Comparison of ENCODE assay signal across 34 cellular contexts in genomic region chrY:8804317-8804716, GRCh38.
"Had no signal": no experiment of that assay in that cellular context is flagged by ENCODE, and none has a peak within 500 bp of the region (broad histone marks: within the 10 kb centered on the region; RNA-seq: fewer than 3 reads in every experiment).

No MANE protein-coding gene starts in this region.

- ATAC-seq: activated CD4-positive, alpha-beta T cell treated with anti-CD3 and anti-CD28 coated beads for 36 hours; activated CD8-positive, alpha-beta memory T cell treated with anti-CD3 and anti-CD28 coated beads, Interleukin-2, amount 10 ng/mL, durations not matched to agents 7 days and 5 days; activated CD8-positive, alpha-beta T cell treated with anti-CD3 and anti-CD28 coated beads, Interleukin-2, amount 10 ng/mL, durations not matched to agents 7 days and 5 days; activated naive CD8-positive, alpha-beta T cell treated with anti-CD3 and anti-CD28 coated beads, Interleukin-2, amount 50 U/mL, for 24 hours; body of pancreas; heart left ventricle; T-helper 17 cell had no signal

- H3K4me3 Mint-ChIP-seq: activated CD4-positive, alpha-beta memory T cell treated with anti-CD3 and anti-CD28 coated beads for 36 hours; activated CD4-positive, alpha-beta T cell treated with anti-CD3 and anti-CD28 coated beads for 36 hours; activated CD4-positive, alpha-beta T cell treated with anti-CD3 and anti-CD28 coated beads, Interleukin-2, amount 10 ng/mL, durations not matched to agents 24 days and 14 days; activated CD8-positive, alpha-beta memory T cell treated with anti-CD3 and anti-CD28 coated beads, Interleukin-2, amount 10 ng/mL, durations not matched to agents 7 days and 5 days; activated CD8-positive, alpha-beta T cell treated with anti-CD3 and anti-CD28 coated beads, Interleukin-2, amount 10 ng/mL, durations not matched to agents 7 days and 5 days; activated naive CD4-positive, alpha-beta T cell treated with anti-CD3 and anti-CD28 coated beads for 36 hours; activated naive CD4-positive, alpha-beta T cell treated with anti-CD3 and anti-CD28 coated beads, Interleukin-2, amount 50 U/mL, for 24 hours; activated naive CD8-positive, alpha-beta T cell treated with anti-CD3 and anti-CD28 coated beads for 36 hours; activated naive CD8-positive, alpha-beta T cell treated with anti-CD3 and anti-CD28 coated beads, Interleukin-2, amount 50 U/mL, for 24 hours; activated T-helper 1 cell treated with anti-CD3 and anti-CD28 coated beads, Interleukin-12 subunit alpha, Interleukin-12 subunit beta, Interleukin-2, Interleukin-4 antibody, amounts not matched to agents 30 ng/mL and 10 ng/mL and 1 ng/mL, durations not matched to agents 14 hours and 24 hours and 36 hours; T-helper 17 cell; T-helper 2 cell treated with Interferon-gamma antibody and Interleukin-4, amounts not matched to agents 5 μg/mL and 100 μg/mL, for 36 hours had no signal

- H3K27me3 Mint-ChIP-seq: activated CD4-positive, alpha-beta memory T cell treated with anti-CD3 and anti-CD28 coated beads for 36 hours; activated CD4-positive, alpha-beta T cell treated with anti-CD3 and anti-CD28 coated beads for 36 hours; activated CD4-positive, alpha-beta T cell treated with anti-CD3 and anti-CD28 coated beads, Interleukin-2, amount 10 ng/mL, durations not matched to agents 24 days and 14 days; activated CD8-positive, alpha-beta memory T cell treated with anti-CD3 and anti-CD28 coated beads, Interleukin-2, amount 10 ng/mL, durations not matched to agents 7 days and 5 days; activated naive CD8-positive, alpha-beta T cell treated with anti-CD3 and anti-CD28 coated beads for 36 hours; activated naive CD8-positive, alpha-beta T cell treated with anti-CD3 and anti-CD28 coated beads, Interleukin-2, amount 50 U/mL, for 24 hours; T-helper 17 cell had no signal

- H3K9me3 Mint-ChIP-seq: activated CD4-positive, alpha-beta memory T cell treated with anti-CD3 and anti-CD28 coated beads for 36 hours; activated CD4-positive, alpha-beta T cell treated with anti-CD3 and anti-CD28 coated beads, Interleukin-2, amount 10 ng/mL, durations not matched to agents 24 days and 14 days; activated naive CD4-positive, alpha-beta T cell treated with anti-CD3 and anti-CD28 coated beads for 36 hours; activated naive CD4-positive, alpha-beta T cell treated with anti-CD3 and anti-CD28 coated beads, Interleukin-2, amount 50 U/mL, for 24 hours; activated naive CD8-positive, alpha-beta T cell treated with anti-CD3 and anti-CD28 coated beads for 36 hours; activated naive CD8-positive, alpha-beta T cell treated with anti-CD3 and anti-CD28 coated beads, Interleukin-2, amount 50 U/mL, for 24 hours; activated T-helper 1 cell treated with anti-CD3 and anti-CD28 coated beads, Interleukin-12 subunit alpha, Interleukin-12 subunit beta, Interleukin-2, Interleukin-4 antibody, amounts not matched to agents 30 ng/mL and 10 ng/mL and 1 ng/mL, durations not matched to agents 14 hours and 24 hours and 36 hours; activated T-helper 2 cell treated with anti-CD3 and anti-CD28 coated beads, Interferon-gamma antibody, Interleukin-2, Interleukin-4, amounts not matched to agents 10 μg/mL and 5 μg/mL and 100 μg/mL, durations not matched to agents 14 hours and 24 hours and 36 hours; T-helper 2 cell treated with Interferon-gamma antibody and Interleukin-4, amounts not matched to agents 5 μg/mL and 100 μg/mL, for 36 hours had no signal

- H3K4me1 ChIP-seq: adrenal gland, body of pancreas, colonic mucosa, heart left ventricle had no signal

- H3K4me3 ChIP-seq: adrenal gland, body of pancreas, colonic mucosa, esophagus squamous epithelium, heart left ventricle had no signal

- H3K27ac ChIP-seq: adrenal gland, body of pancreas, colonic mucosa, epithelial cell of prostate, esophagus squamous epithelium, heart left ventricle, WERI-Rb-1 had no signal

- H3K27me3 ChIP-seq: adrenal gland, body of pancreas, colonic mucosa, esophagus squamous epithelium, heart left ventricle had no signal

- H3K36me3 ChIP-seq: adrenal gland, colonic mucosa, esophagus squamous epithelium, heart left ventricle, WERI-Rb-1 had no signal

- H3K27ac Mint-ChIP-seq: activated CD4-positive, alpha-beta memory T cell treated with anti-CD3 and anti-CD28 coated beads for 36 hours; activated CD4-positive, alpha-beta T cell treated with anti-CD3 and anti-CD28 coated beads for 36 hours; activated CD4-positive, alpha-beta T cell treated with anti-CD3 and anti-CD28 coated beads, Interleukin-2, amount 10 ng/mL, durations not matched to agents 24 days and 14 days; activated CD8-positive, alpha-beta memory T cell treated with anti-CD3 and anti-CD28 coated beads, Interleukin-2, amount 10 ng/mL, durations not matched to agents 7 days and 5 days; activated CD8-positive, alpha-beta T cell treated with anti-CD3 and anti-CD28 coated beads, Interleukin-2, amount 10 ng/mL, durations not matched to agents 7 days and 5 days; activated naive CD4-positive, alpha-beta T cell treated with anti-CD3 and anti-CD28 coated beads for 36 hours; activated naive CD4-positive, alpha-beta T cell treated with anti-CD3 and anti-CD28 coated beads, Interleukin-2, amount 50 U/mL, for 24 hours; activated naive CD8-positive, alpha-beta T cell treated with anti-CD3 and anti-CD28 coated beads for 36 hours; activated naive CD8-positive, alpha-beta T cell treated with anti-CD3 and anti-CD28 coated beads, Interleukin-2, amount 50 U/mL, for 24 hours; activated T-helper 1 cell treated with anti-CD3 and anti-CD28 coated beads, Interleukin-12 subunit alpha, Interleukin-12 subunit beta, Interleukin-2, Interleukin-4 antibody, amounts not matched to agents 30 ng/mL and 10 ng/mL and 1 ng/mL, durations not matched to agents 14 hours and 24 hours and 36 hours; activated T-helper 2 cell treated with anti-CD3 and anti-CD28 coated beads, Interferon-gamma antibody, Interleukin-2, Interleukin-4, amounts not matched to agents 10 μg/mL and 5 μg/mL and 100 μg/mL, durations not matched to agents 14 hours and 24 hours and 36 hours; T-helper 17 cell; T-helper 2 cell treated with Interferon-gamma antibody and Interleukin-4, amounts not matched to agents 5 μg/mL and 100 μg/mL, for 36 hours had no signal

- H3K9me3 ChIP-seq: adrenal gland, body of pancreas, colonic mucosa, esophagus squamous epithelium, heart left ventricle had no signal

- H3K4me1 Mint-ChIP-seq: activated CD4-positive, alpha-beta T cell treated with anti-CD3 and anti-CD28 coated beads for 36 hours; activated CD4-positive, alpha-beta T cell treated with anti-CD3 and anti-CD28 coated beads, Interleukin-2, amount 10 ng/mL, durations not matched to agents 24 days and 14 days; activated CD8-positive, alpha-beta memory T cell treated with anti-CD3 and anti-CD28 coated beads, Interleukin-2, amount 10 ng/mL, durations not matched to agents 7 days and 5 days; activated naive CD4-positive, alpha-beta T cell treated with anti-CD3 and anti-CD28 coated beads, Interleukin-2, amount 50 U/mL, for 24 hours; activated naive CD8-positive, alpha-beta T cell treated with anti-CD3 and anti-CD28 coated beads for 36 hours; activated naive CD8-positive, alpha-beta T cell treated with anti-CD3 and anti-CD28 coated beads, Interleukin-2, amount 50 U/mL, for 24 hours; T-helper 17 cell had no signal

- DNase-seq: activated CD4-positive, alpha-beta memory T cell treated with anti-CD3 and anti-CD28 coated beads for 36 hours; activated CD4-positive, alpha-beta T cell treated with anti-CD3 and anti-CD28 coated beads for 36 hours; activated CD4-positive, alpha-beta T cell treated with anti-CD3 and anti-CD28 coated beads, Interleukin-2, amount 10 ng/mL, durations not matched to agents 24 days and 14 days; activated CD4-positive, CD25-positive, alpha-beta regulatory T cell; activated CD4-positive, CD25-positive, alpha-beta regulatory T cell treated with anti-CD3 and anti-CD28 coated beads, Interleukin-2, amount 50 U/mL, for 72 hours; activated CD8-positive, alpha-beta memory T cell treated with anti-CD3 and anti-CD28 coated beads, Interleukin-2, amount 10 ng/mL, durations not matched to agents 7 days and 5 days; activated CD8-positive, alpha-beta memory T cell treated with anti-CD3 and anti-CD28 coated beads, Interleukin-2, amount 50 U/mL, for 4 hours; activated CD8-positive, alpha-beta T cell treated with anti-CD3 and anti-CD28 coated beads, Interleukin-2, amount 10 ng/mL, durations not matched to agents 7 days and 5 days; activated effector memory CD4-positive, alpha-beta T cell treated with anti-CD3 and anti-CD28 coated beads, Interleukin-2, amount 50 U/mL, for 16 hours; activated naive CD4-positive, alpha-beta T cell treated with anti-CD3 and anti-CD28 coated beads for 36 hours; activated naive CD8-positive, alpha-beta T cell treated with anti-CD3 and anti-CD28 coated beads for 36 hours; activated naive CD8-positive, alpha-beta T cell treated with anti-CD3 and anti-CD28 coated beads, Interleukin-2, amount 50 U/mL, for 24 hours; activated T-cell treated with anti-CD3 and anti-CD28 coated beads, Interleukin-2, amount 50 U/mL, for 1 hour; activated T-cell treated with anti-CD3 and anti-CD28 coated beads, Interleukin-2, amount 50 U/mL, for 48 hours; adrenal gland; amygdala; aorta; body of pancreas; caudate nucleus; colonic mucosa; effector CD8-positive, alpha-beta T cell; esophagus squamous epithelium; foreskin melanocyte; glutamatergic neuron; heart left ventricle; T-helper 1 cell; T-helper 17 cell; T1000; WERI-Rb-1 had no signal
